9 cellular contexts compared by ENCODE assay signal in the genomic region with DNA sequence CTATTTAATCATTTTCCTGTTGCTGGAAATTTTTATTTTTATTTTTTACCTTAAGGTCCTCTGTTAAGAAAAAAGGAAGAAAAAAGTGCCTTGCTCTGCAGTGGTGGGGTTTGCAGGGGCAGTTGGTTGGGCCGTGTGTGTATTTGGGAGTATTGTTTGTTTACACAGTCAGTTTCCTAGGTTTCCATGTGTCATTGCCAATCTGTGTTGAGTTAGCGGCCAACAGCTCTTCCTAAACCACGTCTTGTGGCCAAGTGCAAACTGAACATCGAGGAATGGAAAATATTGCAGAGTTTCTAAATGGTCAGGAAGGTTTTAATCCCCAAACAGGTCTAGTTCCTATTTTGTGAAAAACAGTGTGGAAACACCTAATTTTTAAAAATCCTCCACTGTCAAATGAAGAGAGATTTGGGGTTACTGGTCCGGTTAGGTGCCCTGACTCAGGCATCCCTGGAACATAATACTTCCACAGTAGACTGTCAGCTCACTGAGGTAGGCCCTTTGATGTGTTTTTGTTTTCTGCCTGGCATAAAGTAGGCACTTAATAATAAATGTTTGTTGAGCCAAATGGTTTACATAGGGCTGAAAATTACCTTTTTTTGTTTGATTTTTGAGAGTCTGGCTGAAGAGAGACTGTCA. TPM values are rescaled to one million over a fixed set of nuclear protein-coding genes. Genes with fewer than 3 reads are reported as not detected.
A peak's percentile ranks its signal among the peaks of the same experiment; 100 is the strongest.
DNase-seq lines count a peak whose midpoint lies in the region; ATAC-seq and TF ChIP-seq lines count a peak whose summit lies in the region.
"Had no signal": no experiment of that assay in that cellular context is flagged by ENCODE, and none has a peak within 500 bp of the region (broad histone marks: within the 10 kb centered on the region; RNA-seq: fewer than 3 reads in every experiment).

No MANE protein-coding gene starts in this region.

- peak overlapping the region; percentile 4 for H3K4me2 ChIP-seq in fibroblast of lung (ENCODE audit: extremely low read depth, insufficient read depth, low read length)
- H3K4me2 ChIP-seq in SK-N-SH: no peak overlapping the region

- no peaks in the 10 kb centered on the region for H3K9me2 ChIP-seq in SK-N-SH

- no peak for TF ChIP-seq EP300 in SK-N-SH (IDR thresholded peaks at IDR 0.05; ENCODE audit: borderline replicate concordance in 1 of 2, low read depth in 1 of 2, low read length in 1 of 2)

- H3K27me3 ChIP-seq in fibroblast of lung (ENCODE audit: control insufficient read depth, insufficient read depth, low read length): no peaks in the 10 kb centered on the region
- no peaks in the 10 kb centered on the region for H3K27me3 ChIP-seq in SK-N-SH (ENCODE audit: insufficient read depth)

- H3F3A ChIP-seq in SK-N-SH (replicated peaks; ENCODE audit: insufficient read depth): no peaks in the 10 kb centered on the region

- no peak overlapping the region for H3K4me3 Mint-ChIP-seq in T-helper 2 cell treated with Interferon-gamma antibody and Interleukin-4, amounts not matched to agents 5 μg/mL and 100 μg/mL, for 36 hours
- H3K4me3 Mint-ChIP-seq: naive B cell had no signal

- H3K27me3 Mint-ChIP-seq in T-helper 2 cell treated with Interferon-gamma antibody and Interleukin-4, amounts not matched to agents 5 μg/mL and 100 μg/mL, for 36 hours (ENCODE audit: low read depth): peaks cover 20% of the 10 kb centered on the region

- no peak for ATAC-seq in GM18870 (IDR thresholded peaks at IDR 0.05; ENCODE audit: unreplicated experiment)

- H2AFZ ChIP-seq in fibroblast of lung (ENCODE audit: low read length) (no peak overlapping the region), SK-N-SH (ENCODE audit: low read depth) (no peak overlapping the region)

- CTCF ChIA-PET in SK-N-SH (lab: Yijun Ruan, JAX): interaction anchor here (1.6 kb wide), 1 partner anchor 32 kb away, joined by 5 read pairs; no protein-coding TSS in a partner anchor

- 56% methylated on average over 5 of the region's 5 CpGs for WGBS in SK-N-SH (ENCODE audit: low lambda C conversion rate)

- H4K20me1 ChIP-seq in fibroblast of lung (ENCODE audit: control insufficient read depth, extremely low read depth, insufficient read depth, low read length): no peaks in the 10 kb centered on the region
- no peaks in the 10 kb centered on the region for H4K20me1 ChIP-seq in SK-N-SH (ENCODE audit: insufficient read depth)

- no peaks in the 10 kb centered on the region for H3K36me3 ChIP-seq in fibroblast of lung (ENCODE audit: control insufficient read depth, insufficient read depth, low read length)
- no peaks in the 10 kb centered on the region for H3K36me3 ChIP-seq in SK-N-SH (replicated peaks in 1 of 2; ENCODE audit: control insufficient read depth in 1 of 2, insufficient read depth in 2 of 2, low read length in 1 of 2)

- no peak overlapping the region for H3K4me3 ChIP-seq in fibroblast of lung (replicated peaks in 1 of 4; ENCODE audit: control extremely low read depth in 1 of 4, insufficient read depth in 1 of 4, low read depth in 3 of 4, low read length in 4 of 4)
- H3K4me3 ChIP-seq in SK-N-SH (ENCODE audit: low read depth in 2 of 2, low read length in 1 of 2): no peak overlapping the region

- no peak overlapping the region for H3K27ac Mint-ChIP-seq in T-helper 2 cell treated with Interferon-gamma antibody and Interleukin-4, amounts not matched to agents 5 μg/mL and 100 μg/mL, for 36 hours

- peaks cover 3% of the 10 kb centered on the region for H3K4me1 ChIP-seq in fibroblast of lung (ENCODE audit: control insufficient read depth, extremely low read depth, insufficient read depth, low read length)
- no peaks in the 10 kb centered on the region for H3K4me1 ChIP-seq in SK-N-SH (ENCODE audit: control insufficient read depth in 1 of 2, insufficient read depth in 2 of 2, low read depth in 1 of 2, low read length in 1 of 2)

- no peak for TF ChIP-seq CTCF in fibroblast of lung (conservative IDR thresholded peaks at IDR 0.05 in 1 of 2, IDR thresholded peaks at IDR 0.05 in 1 of 2; ENCODE audit: low read depth in 1 of 2, low read length in 2 of 2)
- TF ChIP-seq CTCF in SK-N-SH (IDR thresholded peaks at IDR 0.05): no peak

- POLR2A ChIA-PET in SK-N-SH (lab: Yijun Ruan, JAX): no interaction called here

- H3K9ac ChIP-seq in fibroblast of lung (ENCODE audit: insufficient read depth, low read length) (no peak overlapping the region), SK-N-SH (no peak overlapping the region)

- H3K9me3 ChIP-seq in fibroblast of lung (ENCODE audit: control insufficient read depth, insufficient read depth, low read depth, low read length) (no peaks in the 10 kb centered on the region), SK-N-SH (no peaks in the 10 kb centered on the region)

- no peaks in the 10 kb centered on the region for H3K9me3 Mint-ChIP-seq in T-helper 2 cell treated with Interferon-gamma antibody and Interleukin-4, amounts not matched to agents 5 μg/mL and 100 μg/mL, for 36 hours

- no peaks in the 10 kb centered on the region for H3K36me3 Mint-ChIP-seq in T-helper 2 cell treated with Interferon-gamma antibody and Interleukin-4, amounts not matched to agents 5 μg/mL and 100 μg/mL, for 36 hours (ENCODE audit: low read depth)
- H3K36me3 Mint-ChIP-seq: naive B cell had no signal

- no peak for TF ChIP-seq RAD21 in SK-N-SH (IDR thresholded peaks at IDR 0.05; ENCODE audit: low read length)

- H3K27ac ChIP-seq in fibroblast of lung (ENCODE audit: insufficient read depth, low read length): peak overlapping the region; percentile 29
- H3K27ac ChIP-seq in SK-N-SH (ENCODE audit: low read depth in 2 of 2, low read length in 1 of 2): no peak overlapping the region

- no peaks in the 10 kb centered on the region for H3K79me2 ChIP-seq in fibroblast of lung (ENCODE audit: control insufficient read depth, insufficient read depth, low read length)
- no peaks in the 10 kb centered on the region for H3K79me2 ChIP-seq in SK-N-SH (ENCODE audit: insufficient read depth)

- peak; percentile 53 for DNase-seq in GM04503 (ENCODE audit: low read depth)
- DNase-seq in NCI-H69 (lab: John Stamatoyannopoulos, UW): peak; percentile 79
- DNase-seq in fibroblast of lung (ENCODE audit: low read depth in 2 of 2): peak; percentile 76 to 85
- peak; percentile 44 for DNase-seq in renal cortical epithelial cell (ENCODE audit: low read depth)
- DNase-seq in SK-N-SH: no peak
- DNase-seq in OCI-M1 (lab: John Stamatoyannopoulos, UW): no peak
- no peak for DNase-seq in T-helper 2 cell treated with Interferon-gamma antibody and Interleukin-4, amounts not matched to agents 5 μg/mL and 100 μg/mL, for 36 hours (ENCODE audit: low spot score)
- DNase-seq: naive B cell had no signal

- peaks cover 4% of the 10 kb centered on the region for H3K4me1 Mint-ChIP-seq in T-helper 2 cell treated with Interferon-gamma antibody and Interleukin-4, amounts not matched to agents 5 μg/mL and 100 μg/mL, for 36 hours (ENCODE audit: low read depth)
- H3K4me1 Mint-ChIP-seq: naive B cell had no signal

TF ChIP-seq in SK-N-SH, 30 proteins besides CTCF, POLR2A, EP300 and RAD21:
- no peak for TF ChIP-seq TAF1 (IDR thresholded peaks at IDR 0.05; ENCODE audit: borderline replicate concordance, low read depth, low read length)
- TF ChIP-seq RFX5 (IDR thresholded peaks at IDR 0.05; ENCODE audit: low read length): no peak
- no peak for TF ChIP-seq FOSL2 (IDR thresholded peaks at IDR 0.05; ENCODE audit: borderline replicate concordance, low read depth)
- no peak for TF ChIP-seq TCF12 (IDR thresholded peaks at IDR 0.05)
- TF ChIP-seq NFIC (IDR thresholded peaks at IDR 0.05; ENCODE audit: borderline replicate concordance): no peak
- no peak for TF ChIP-seq RXRA (IDR thresholded peaks at IDR 0.05; ENCODE audit: borderline replicate concordance, low read depth)
- TF ChIP-seq FOXM1 (IDR thresholded peaks at IDR 0.05; ENCODE audit: low read depth): no peak

RNA-seq across cellular contexts. Expression of a gene that starts 37.0 kb away (rescaled TPM):
- total RNA-seq in fibroblast of lung (5.4 and 23.0 TPM in 2 replicates), renal cortical epithelial cell (32.9 and 39.1 TPM in 2 replicates)
- polyA plus RNA-seq in fibroblast of lung (4.2 and 14.4 TPM in 2 replicates), SK-N-SH (2012; rRNA removed) (not detected in 2 replicates)
- polyA plus RNA-seq in fibroblast of lung (2012): 3.0 and 9.0 TPM in 2 replicates
- polyA minus RNA-seq in fibroblast of lung (ENCODE audit: low replicate concordance): 1.9 and 6.7 TPM in 2 replicates
- polyA plus RNA-seq in SK-N-SH (2012; cell fraction: cytosol; rRNA removed): under 0.01 TPM in 2 replicates
- 0.01 TPM in 1 of 2 replicates, not detected in the other for polyA plus RNA-seq in SK-N-SH (2012; cell fraction: nucleus; rRNA removed)

Comparison
In these comparisons a context has a peak if more than half of its experiments do, and no peak if none do; other contexts are left out.
1. DNase-seq: peak in GM04503 (single experiment), NCI-H69 (single experiment), fibroblast of lung (2 of 2) and renal cortical epithelial cell (single experiment); none in SK-N-SH (single experiment), OCI-M1 (single experiment) and T-helper 2 cell treated with Interferon-gamma antibody and Interleukin-4, amounts not matched to agents 5 μg/mL and 100 μg/mL, for 36 hours (single experiment).